Comparison of ENCODE assay signal across 1 cellular context in the genomic region with DNA sequence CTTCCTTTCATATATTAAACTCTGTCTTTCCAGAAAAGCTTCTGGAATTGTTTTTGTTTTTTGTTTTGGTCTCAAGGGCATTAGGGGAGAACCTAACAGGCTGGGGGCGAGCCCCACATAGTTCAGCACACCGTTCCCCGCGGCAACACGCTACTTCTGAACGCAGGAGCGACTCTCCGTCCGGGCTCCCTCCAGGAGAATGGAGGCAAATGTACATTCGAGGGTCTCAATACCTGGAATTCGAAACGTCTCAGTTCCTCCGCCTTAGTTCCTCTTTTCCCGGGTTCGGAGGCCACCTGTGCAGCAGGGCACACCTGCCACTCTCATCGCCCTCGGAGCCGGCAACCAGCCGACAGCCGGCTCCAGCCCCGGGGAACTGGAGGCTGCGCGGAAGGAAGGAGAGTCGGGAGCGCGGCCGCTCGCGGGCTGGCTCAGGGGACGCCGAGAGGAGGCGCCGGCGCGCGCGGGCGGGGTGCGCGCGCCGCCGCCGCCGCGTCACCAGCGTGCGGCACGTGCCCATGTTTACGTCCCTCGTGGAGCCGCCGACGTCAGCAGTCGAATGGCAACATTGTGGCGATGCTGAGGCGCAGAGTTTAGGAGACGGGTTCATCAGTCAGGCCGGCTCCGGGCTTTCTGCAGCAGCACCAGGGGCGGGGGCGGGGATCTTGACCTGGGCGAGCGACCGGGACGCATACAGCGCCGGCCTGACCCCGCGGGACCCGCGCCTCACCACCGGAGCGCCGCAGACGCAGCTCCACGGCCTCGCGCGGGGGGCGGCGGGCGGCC.
TF ChIP-seq lines count a peak whose summit lies in the region.

A gene with protein sequence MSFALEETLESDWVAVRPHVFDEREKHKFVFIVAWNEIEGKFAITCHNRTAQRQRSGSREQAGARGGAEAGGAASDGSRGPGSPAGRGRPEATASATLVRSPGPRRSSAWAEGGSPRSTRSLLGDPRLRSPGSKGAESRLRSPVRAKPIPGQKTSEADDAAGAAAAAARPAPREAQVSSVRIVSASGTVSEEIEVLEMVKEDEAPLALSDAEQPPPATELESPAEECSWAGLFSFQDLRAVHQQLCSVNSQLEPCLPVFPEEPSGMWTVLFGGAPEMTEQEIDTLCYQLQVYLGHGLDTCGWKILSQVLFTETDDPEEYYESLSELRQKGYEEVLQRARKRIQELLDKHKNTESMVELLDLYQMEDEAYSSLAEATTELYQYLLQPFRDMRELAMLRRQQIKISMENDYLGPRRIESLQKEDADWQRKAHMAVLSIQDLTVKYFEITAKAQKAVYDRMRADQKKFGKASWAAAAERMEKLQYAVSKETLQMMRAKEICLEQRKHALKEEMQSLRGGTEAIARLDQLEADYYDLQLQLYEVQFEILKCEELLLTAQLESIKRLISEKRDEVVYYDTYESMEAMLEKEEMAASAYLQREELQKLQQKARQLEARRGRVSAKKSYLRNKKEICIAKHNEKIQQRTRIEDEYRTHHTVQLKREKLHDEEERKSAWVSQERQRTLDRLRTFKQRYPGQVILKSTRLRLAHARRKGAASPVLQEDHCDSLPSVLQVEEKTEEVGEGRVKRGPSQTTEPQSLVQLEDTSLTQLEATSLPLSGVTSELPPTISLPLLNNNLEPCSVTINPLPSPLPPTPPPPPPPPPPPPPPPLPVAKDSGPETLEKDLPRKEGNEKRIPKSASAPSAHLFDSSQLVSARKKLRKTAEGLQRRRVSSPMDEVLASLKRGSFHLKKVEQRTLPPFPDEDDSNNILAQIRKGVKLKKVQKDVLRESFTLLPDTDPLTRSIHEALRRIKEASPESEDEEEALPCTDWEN (plus strand): TSS at position 554 of the 786 bp plus-strand sequence. CDS start 520 bp downstream, outside the sequence.

TF ChIP-seq in HEK293, 187 proteins besides CTCF, POLR2A, EP300 and RAD21 (continued from another document):
- peak; percentile 75 for TF ChIP-seq ZNF394 (tag by site-specific recombination; IDR thresholded peaks at IDR 0.05; ENCODE audit: borderline replicate concordance)
- TF ChIP-seq, protein P1, sequence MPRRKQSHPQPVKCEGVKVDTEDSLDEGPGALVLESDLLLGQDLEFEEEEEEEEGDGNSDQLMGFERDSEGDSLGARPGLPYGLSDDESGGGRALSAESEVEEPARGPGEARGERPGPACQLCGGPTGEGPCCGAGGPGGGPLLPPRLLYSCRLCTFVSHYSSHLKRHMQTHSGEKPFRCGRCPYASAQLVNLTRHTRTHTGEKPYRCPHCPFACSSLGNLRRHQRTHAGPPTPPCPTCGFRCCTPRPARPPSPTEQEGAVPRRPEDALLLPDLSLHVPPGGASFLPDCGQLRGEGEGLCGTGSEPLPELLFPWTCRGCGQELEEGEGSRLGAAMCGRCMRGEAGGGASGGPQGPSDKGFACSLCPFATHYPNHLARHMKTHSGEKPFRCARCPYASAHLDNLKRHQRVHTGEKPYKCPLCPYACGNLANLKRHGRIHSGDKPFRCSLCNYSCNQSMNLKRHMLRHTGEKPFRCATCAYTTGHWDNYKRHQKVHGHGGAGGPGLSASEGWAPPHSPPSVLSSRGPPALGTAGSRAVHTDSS (tag by site-specific recombination; IDR thresholded peaks at IDR 0.05): no peak
- TF ChIP-seq, protein P2, sequence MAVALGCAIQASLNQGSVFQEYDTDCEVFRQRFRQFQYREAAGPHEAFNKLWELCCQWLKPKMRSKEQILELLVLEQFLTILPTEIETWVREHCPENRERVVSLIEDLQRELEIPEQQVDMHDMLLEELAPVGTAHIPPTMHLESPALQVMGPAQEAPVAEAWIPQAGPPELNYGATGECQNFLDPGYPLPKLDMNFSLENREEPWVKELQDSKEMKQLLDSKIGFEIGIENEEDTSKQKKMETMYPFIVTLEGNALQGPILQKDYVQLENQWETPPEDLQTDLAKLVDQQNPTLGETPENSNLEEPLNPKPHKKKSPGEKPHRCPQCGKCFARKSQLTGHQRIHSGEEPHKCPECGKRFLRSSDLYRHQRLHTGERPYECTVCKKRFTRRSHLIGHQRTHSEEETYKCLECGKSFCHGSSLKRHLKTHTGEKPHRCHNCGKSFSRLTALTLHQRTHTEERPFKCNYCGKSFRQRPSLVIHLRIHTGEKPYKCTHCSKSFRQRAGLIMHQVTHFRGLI (tag by site-specific recombination; IDR thresholded peaks at IDR 0.05): peak; percentile 42; the same call in 1 of the 2 replicates
- TF ChIP-seq IKZF3 (tag by site-specific recombination; IDR thresholded peaks at IDR 0.05): peak; percentile 25; the same call in 1 of the 2 replicates
- TF ChIP-seq, protein P3, sequence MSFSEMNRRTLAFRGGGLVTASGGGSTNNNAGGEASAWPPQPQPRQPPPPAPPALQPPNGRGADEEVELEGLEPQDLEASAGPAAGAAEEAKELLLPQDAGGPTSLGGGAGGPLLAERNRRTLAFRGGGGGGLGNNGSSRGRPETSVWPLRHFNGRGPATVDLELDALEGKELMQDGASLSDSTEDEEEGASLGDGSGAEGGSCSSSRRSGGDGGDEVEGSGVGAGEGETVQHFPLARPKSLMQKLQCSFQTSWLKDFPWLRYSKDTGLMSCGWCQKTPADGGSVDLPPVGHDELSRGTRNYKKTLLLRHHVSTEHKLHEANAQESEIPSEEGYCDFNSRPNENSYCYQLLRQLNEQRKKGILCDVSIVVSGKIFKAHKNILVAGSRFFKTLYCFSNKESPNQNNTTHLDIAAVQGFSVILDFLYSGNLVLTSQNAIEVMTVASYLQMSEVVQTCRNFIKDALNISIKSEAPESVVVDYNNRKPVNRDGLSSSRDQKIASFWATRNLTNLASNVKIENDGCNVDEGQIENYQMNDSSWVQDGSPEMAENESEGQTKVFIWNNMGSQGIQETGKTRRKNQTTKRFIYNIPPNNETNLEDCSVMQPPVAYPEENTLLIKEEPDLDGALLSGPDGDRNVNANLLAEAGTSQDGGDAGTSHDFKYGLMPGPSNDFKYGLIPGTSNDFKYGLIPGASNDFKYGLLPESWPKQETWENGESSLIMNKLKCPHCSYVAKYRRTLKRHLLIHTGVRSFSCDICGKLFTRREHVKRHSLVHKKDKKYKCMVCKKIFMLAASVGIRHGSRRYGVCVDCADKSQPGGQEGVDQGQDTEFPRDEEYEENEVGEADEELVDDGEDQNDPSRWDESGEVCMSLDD (tag by site-specific recombination; IDR thresholded peaks at IDR 0.05): 0 out of 2 replicates have a peak, but pooled peaks have one; percentile 51
- TF ChIP-seq ZNF701 (tag by site-specific recombination; IDR thresholded peaks at IDR 0.05): no peak
- TF ChIP-seq TRIM28 (IDR thresholded peaks at IDR 0.05; ENCODE audit: borderline replicate concordance, low read length): peak; percentile 61
- peak; percentile 48; the same call in 1 of the 2 replicates for TF ChIP-seq ZFP37 (tag by site-specific recombination; IDR thresholded peaks at IDR 0.05)
- TF ChIP-seq GLIS1 (tag by site-specific recombination; IDR thresholded peaks at IDR 0.05): no peak
- TF ChIP-seq ZNF350 (tag by site-specific recombination; IDR thresholded peaks at IDR 0.05): no peak
- TF ChIP-seq ZNF426 (tag by site-specific recombination; IDR thresholded peaks at IDR 0.05): no peak
- no peak for TF ChIP-seq ZNF23 (tag by site-specific recombination; IDR thresholded peaks at IDR 0.05; ENCODE audit: borderline replicate concordance)
- TF ChIP-seq ZNF335 (tag by site-specific recombination; conservative IDR thresholded peaks at IDR 0.05): peak; percentile 83
- TF ChIP-seq, protein P4, sequence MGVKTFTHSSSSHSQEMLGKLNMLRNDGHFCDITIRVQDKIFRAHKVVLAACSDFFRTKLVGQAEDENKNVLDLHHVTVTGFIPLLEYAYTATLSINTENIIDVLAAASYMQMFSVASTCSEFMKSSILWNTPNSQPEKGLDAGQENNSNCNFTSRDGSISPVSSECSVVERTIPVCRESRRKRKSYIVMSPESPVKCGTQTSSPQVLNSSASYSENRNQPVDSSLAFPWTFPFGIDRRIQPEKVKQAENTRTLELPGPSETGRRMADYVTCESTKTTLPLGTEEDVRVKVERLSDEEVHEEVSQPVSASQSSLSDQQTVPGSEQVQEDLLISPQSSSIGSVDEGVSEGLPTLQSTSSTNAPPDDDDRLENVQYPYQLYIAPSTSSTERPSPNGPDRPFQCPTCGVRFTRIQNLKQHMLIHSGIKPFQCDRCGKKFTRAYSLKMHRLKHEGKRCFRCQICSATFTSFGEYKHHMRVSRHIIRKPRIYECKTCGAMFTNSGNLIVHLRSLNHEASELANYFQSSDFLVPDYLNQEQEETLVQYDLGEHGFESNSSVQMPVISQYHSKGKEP (tag by site-specific recombination; IDR thresholded peaks at IDR 0.05): 0 out of 2 replicates have a peak, but pooled peaks have one; percentile 14
- TF ChIP-seq ZNF202 (tag by site-specific recombination; IDR thresholded peaks at IDR 0.05; ENCODE audit: borderline replicate concordance): no peak
- TF ChIP-seq ZNF366 (tag by site-specific recombination; conservative IDR thresholded peaks at IDR 0.05): peak; percentile 72
- 0 out of 2 replicates have a peak, but pooled peaks have one; percentile 16 for TF ChIP-seq ZNF76 (tag by site-specific recombination; IDR thresholded peaks at IDR 0.05; ENCODE audit: borderline replicate concordance, low read depth)
- TF ChIP-seq, protein P5, sequence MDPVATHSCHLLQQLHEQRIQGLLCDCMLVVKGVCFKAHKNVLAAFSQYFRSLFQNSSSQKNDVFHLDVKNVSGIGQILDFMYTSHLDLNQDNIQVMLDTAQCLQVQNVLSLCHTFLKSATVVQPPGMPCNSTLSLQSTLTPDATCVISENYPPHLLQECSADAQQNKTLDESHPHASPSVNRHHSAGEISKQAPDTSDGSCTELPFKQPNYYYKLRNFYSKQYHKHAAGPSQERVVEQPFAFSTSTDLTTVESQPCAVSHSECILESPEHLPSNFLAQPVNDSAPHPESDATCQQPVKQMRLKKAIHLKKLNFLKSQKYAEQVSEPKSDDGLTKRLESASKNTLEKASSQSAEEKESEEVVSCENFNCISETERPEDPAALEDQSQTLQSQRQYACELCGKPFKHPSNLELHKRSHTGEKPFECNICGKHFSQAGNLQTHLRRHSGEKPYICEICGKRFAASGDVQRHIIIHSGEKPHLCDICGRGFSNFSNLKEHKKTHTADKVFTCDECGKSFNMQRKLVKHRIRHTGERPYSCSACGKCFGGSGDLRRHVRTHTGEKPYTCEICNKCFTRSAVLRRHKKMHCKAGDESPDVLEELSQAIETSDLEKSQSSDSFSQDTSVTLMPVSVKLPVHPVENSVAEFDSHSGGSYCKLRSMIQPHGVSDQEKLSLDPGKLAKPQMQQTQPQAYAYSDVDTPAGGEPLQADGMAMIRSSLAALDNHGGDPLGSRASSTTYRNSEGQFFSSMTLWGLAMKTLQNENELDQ (tag by site-specific recombination; IDR thresholded peaks at IDR 0.05; ENCODE audit: low read depth): no peak
- no peak for TF ChIP-seq ZNF560 (tag by site-specific recombination; IDR thresholded peaks at IDR 0.05; ENCODE audit: borderline replicate concordance)
- no peak for TF ChIP-seq ZNF404 (tag by site-specific recombination; IDR thresholded peaks at IDR 0.05)
- TF ChIP-seq ZFP41 (tag by site-specific recombination; IDR thresholded peaks at IDR 0.05; ENCODE audit: borderline replicate concordance): no peak
- TF ChIP-seq ZNF114 (tag by site-specific recombination; IDR thresholded peaks at IDR 0.05): no peak
- peak; percentile 78 for TF ChIP-seq SCRT2 (tag by site-specific recombination; IDR thresholded peaks at IDR 0.05)
- TF ChIP-seq, protein P6, sequence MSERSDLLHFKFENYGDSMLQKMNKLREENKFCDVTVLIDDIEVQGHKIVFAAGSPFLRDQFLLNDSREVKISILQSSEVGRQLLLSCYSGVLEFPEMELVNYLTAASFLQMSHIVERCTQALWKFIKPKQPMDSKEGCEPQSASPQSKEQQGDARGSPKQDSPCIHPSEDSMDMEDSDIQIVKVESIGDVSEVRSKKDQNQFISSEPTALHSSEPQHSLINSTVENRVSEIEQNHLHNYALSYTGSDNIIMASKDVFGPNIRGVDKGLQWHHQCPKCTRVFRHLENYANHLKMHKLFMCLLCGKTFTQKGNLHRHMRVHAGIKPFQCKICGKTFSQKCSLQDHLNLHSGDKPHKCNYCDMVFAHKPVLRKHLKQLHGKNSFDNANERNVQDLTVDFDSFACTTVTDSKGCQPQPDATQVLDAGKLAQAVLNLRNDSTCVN (tag by site-specific recombination; optimal IDR thresholded peaks at IDR 0.05): peak; percentile 85
- TF ChIP-seq ZEB2 (tag by site-specific recombination; IDR thresholded peaks at IDR 0.05): peak; percentile 92
- no peak for TF ChIP-seq ZNF423 (tag by site-specific recombination; IDR thresholded peaks at IDR 0.05)
- 0 out of 2 replicates have a peak, but pooled peaks have one; percentile 13 for TF ChIP-seq SP3 (tag by site-specific recombination; IDR thresholded peaks at IDR 0.05)
- peak; percentile 43 for TF ChIP-seq GLIS2 (tag by site-specific recombination; IDR thresholded peaks at IDR 0.05)
- peak; percentile 81; the same call in 1 of the 2 replicates for TF ChIP-seq ZNF501 (tag by site-specific recombination; IDR thresholded peaks at IDR 0.05)
- TF ChIP-seq ZBTB48 (tag by site-specific recombination; IDR thresholded peaks at IDR 0.05): no peak
TF ChIP-seq in HEK293: peak in this region for 29.
